ENCODE assay signal across 13 cellular contexts in the genomic region with DNA sequence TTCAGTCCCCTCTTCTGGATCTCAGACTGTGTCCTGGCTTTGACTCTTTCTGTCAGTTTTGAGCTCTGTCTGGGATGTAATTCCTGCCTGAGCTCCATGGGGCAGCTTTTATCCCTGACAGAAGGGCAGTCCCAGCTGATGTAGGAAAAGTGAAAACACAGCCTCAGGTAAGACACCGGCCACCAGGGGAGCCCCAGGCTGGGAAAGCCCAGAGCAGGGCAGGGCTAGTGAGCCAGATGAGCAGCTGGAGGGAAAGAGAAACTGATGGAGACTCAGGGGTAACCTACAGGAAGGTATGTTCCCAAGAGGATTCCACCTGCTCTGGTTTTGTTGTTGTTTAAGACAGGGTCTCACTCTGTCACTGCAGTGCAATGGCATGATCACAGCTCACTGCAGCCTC. TPM values are rescaled to one million over a fixed set of nuclear protein-coding genes. Genes with fewer than 3 reads are reported as not detected.
"Had no signal": no experiment of that assay in that cellular context is flagged by ENCODE, and none has a peak within 500 bp of the region (broad histone marks: within the 10 kb centered on the region; RNA-seq: fewer than 3 reads in every experiment).

No MANE protein-coding gene starts in this region.

RNA-seq across cellular contexts. Expression of a gene that starts 0.4 kb away (rescaled TPM):
- total RNA-seq: activated CD4-positive, alpha-beta T cell treated with anti-CD3 and anti-CD28 coated beads, Interleukin-2, amount 10 ng/mL, durations not matched to agents 24 days and 14 days; activated CD8-positive, alpha-beta memory T cell treated with anti-CD3 and anti-CD28 coated beads for 36 hours; chondrocyte; dermis microvascular lymphatic vessel endothelial cell; esophagus muscularis mucosa; fibroblast of villous mesenchyme; lung microvascular endothelial cell; mononuclear cell; natural killer cell treated with Interleukin-12 subunit alpha and Interleukin-12 subunit beta and Interleukin-15 and Interleukin-18, amount 100 ng/mL, for 72 hours; progenitor cell of endocrine pancreas; right cardiac atrium; smooth muscle cell; vagina had no signal
- polyA plus RNA-seq: right cardiac atrium had no signal

RNA-seq across cellular contexts. Expression of a gene that starts 3.5 kb away (rescaled TPM):
- total RNA-seq: activated CD4-positive, alpha-beta T cell treated with anti-CD3 and anti-CD28 coated beads, Interleukin-2, amount 10 ng/mL, durations not matched to agents 24 days and 14 days; chondrocyte; dermis microvascular lymphatic vessel endothelial cell; esophagus muscularis mucosa; fibroblast of villous mesenchyme; lung microvascular endothelial cell; natural killer cell treated with Interleukin-12 subunit alpha and Interleukin-12 subunit beta and Interleukin-15 and Interleukin-18, amount 100 ng/mL, for 72 hours; progenitor cell of endocrine pancreas; right cardiac atrium; smooth muscle cell; vagina had no signal
- polyA plus RNA-seq: right cardiac atrium had no signal

RNA-seq across cellular contexts. Expression of a gene that starts 23.0 kb away (rescaled TPM):
- total RNA-seq: activated CD4-positive, alpha-beta T cell treated with anti-CD3 and anti-CD28 coated beads, Interleukin-2, amount 10 ng/mL, durations not matched to agents 24 days and 14 days; activated CD8-positive, alpha-beta memory T cell treated with anti-CD3 and anti-CD28 coated beads for 36 hours; chondrocyte; dermis microvascular lymphatic vessel endothelial cell; esophagus muscularis mucosa; fibroblast of villous mesenchyme; lung microvascular endothelial cell; mononuclear cell; natural killer cell treated with Interleukin-12 subunit alpha and Interleukin-12 subunit beta and Interleukin-15 and Interleukin-18, amount 100 ng/mL, for 72 hours; progenitor cell of endocrine pancreas; right cardiac atrium; smooth muscle cell; vagina had no signal
- polyA plus RNA-seq: right cardiac atrium, smooth muscle cell had no signal

RNA-seq across cellular contexts. Expression of a gene that starts 41.1 kb away (rescaled TPM):
- total RNA-seq: activated CD4-positive, alpha-beta T cell treated with anti-CD3 and anti-CD28 coated beads, Interleukin-2, amount 10 ng/mL, durations not matched to agents 24 days and 14 days; activated CD8-positive, alpha-beta memory T cell treated with anti-CD3 and anti-CD28 coated beads for 36 hours; chondrocyte; dermis microvascular lymphatic vessel endothelial cell; esophagus muscularis mucosa; fibroblast of villous mesenchyme; lung microvascular endothelial cell; mononuclear cell; natural killer cell treated with Interleukin-12 subunit alpha and Interleukin-12 subunit beta and Interleukin-15 and Interleukin-18, amount 100 ng/mL, for 72 hours; progenitor cell of endocrine pancreas; right cardiac atrium; smooth muscle cell; vagina had no signal
- polyA plus RNA-seq: right cardiac atrium, smooth muscle cell had no signal

RNA-seq across cellular contexts. Expression of a gene that starts 48.4 kb away (rescaled TPM):
- total RNA-seq: activated CD4-positive, alpha-beta T cell treated with anti-CD3 and anti-CD28 coated beads, Interleukin-2, amount 10 ng/mL, durations not matched to agents 24 days and 14 days; activated CD8-positive, alpha-beta memory T cell treated with anti-CD3 and anti-CD28 coated beads for 36 hours; chondrocyte; dermis microvascular lymphatic vessel endothelial cell; fibroblast of villous mesenchyme; lung microvascular endothelial cell; mononuclear cell; natural killer cell treated with Interleukin-12 subunit alpha and Interleukin-12 subunit beta and Interleukin-15 and Interleukin-18, amount 100 ng/mL, for 72 hours; right cardiac atrium had no signal
- polyA plus RNA-seq: right cardiac atrium had no signal
